In the genomic region with DNA sequence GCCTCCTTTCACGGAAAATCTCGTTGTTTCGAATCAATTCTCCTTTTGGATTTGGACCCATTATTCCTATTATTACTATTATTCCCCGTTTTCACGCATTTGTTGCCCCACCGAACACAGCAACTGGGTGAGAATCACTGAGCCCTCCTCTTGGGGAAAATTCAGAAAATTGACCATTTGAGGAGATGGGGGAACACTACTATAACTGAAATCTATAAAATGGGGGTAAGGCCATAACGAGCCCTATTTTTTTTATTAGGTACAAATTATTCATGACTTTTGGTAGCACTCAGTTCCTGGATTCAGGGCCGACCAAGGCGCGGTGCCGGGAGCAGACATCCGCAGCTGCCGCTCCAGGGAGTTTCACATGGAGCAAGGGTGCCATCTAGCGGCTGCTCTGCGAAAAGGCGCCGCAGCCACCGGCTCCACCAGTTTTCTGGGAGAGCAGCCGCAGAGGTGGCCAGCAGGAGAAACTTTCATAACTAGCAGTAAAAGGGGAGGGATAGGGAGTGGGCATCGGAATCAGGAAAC, we compare ENCODE assay signal across 8 cellular contexts. TPM values are rescaled to one million over a fixed set of nuclear protein-coding genes. Genes with fewer than 3 reads are reported as not detected.
A peak's percentile ranks its signal among the peaks of the same experiment; 100 is the strongest.
DNase-seq lines count a peak whose midpoint lies in the region; ATAC-seq and TF ChIP-seq lines count a peak whose summit lies in the region.

No MANE protein-coding gene starts in this region.

- CTCF ChIA-PET in activated B cell treated with CpG ODN at 0.5 μM for 24 hours (lab: Charles Lee) = interaction anchor here (0.8 to 4.0 kb wide), 17 partner anchors 9 to 594 kb away, joined by 3 to 29 read pairs (median 6); partner anchors contain the start of genes HOXB3 and HOXB5

- peaks cover 79% of the 10 kb centered on the region for H3K27me3 Mint-ChIP-seq in activated B cell treated with CpG ODN at 0.5 μM for 24 hours

- H3K4me1 Mint-ChIP-seq in activated B cell treated with CpG ODN at 0.5 μM for 24 hours = peaks cover 26% of the 10 kb centered on the region

- DNase-seq in NCI-H1436 (lab: John Stamatoyannopoulos, UW) (peak; percentile 70), NCI-H1436 treated with DMSO at 0.1 percent for 48 hours (lab: John Stamatoyannopoulos, UW) (no peak), NCI-H2196 treated with DMSO at 0.1 percent for 48 hours (lab: John Stamatoyannopoulos, UW; ENCODE audit: unreplicated experiment) (peak; percentile 80), activated B cell treated with CpG ODN at 0.5 μM for 24 hours (peak; percentile 77), T47D (ENCODE audit: low read depth in 1 of 2, low spot score in 1 of 2) (peak; percentile 89 to 100), iris pigment epithelial cell (ENCODE audit: low read depth) (peak; percentile 72)
- peak; percentile 83 for DNase-seq in stimulated activated CD4-positive, alpha-beta T cell treated with anti-CD3 and anti-CD28 coated beads, Interleukin-12 subunit alpha, Interleukin-12 subunit beta, amount 100 ng/mL, for 4 hours

- no peaks in the 10 kb centered on the region for H3K9me3 Mint-ChIP-seq in activated B cell treated with CpG ODN at 0.5 μM for 24 hours

- in situ Hi-C loops in T47D (cut with HindIII; ENCODE audit: low pct_unique_long_range_greater_than_20kb, low sequenced_read_pairs) = no loop called here

- ATAC-seq in activated B cell treated with CpG ODN at 0.5 μM for 24 hours (ENCODE audit: low read depth) = peak; percentile 84
- ATAC-seq in HG02759 (IDR thresholded peaks at IDR 0.05; ENCODE audit: unreplicated experiment) = no peak

- intact Hi-C loops in activated B cell treated with CpG ODN at 0.5 μM for 24 hours (cut with micrococcal nuclease) = loop anchor here (1.0 to 10.0 kb wide), 8 partner anchors 282 to 774 kb away; partner anchors contain the start of genes IGF2BP1 and SCRN2

- peak overlapping the region; percentile 9 for H3K27ac Mint-ChIP-seq in activated B cell treated with CpG ODN at 0.5 μM for 24 hours

- no peaks in the 10 kb centered on the region for H3K36me3 Mint-ChIP-seq in activated B cell treated with CpG ODN at 0.5 μM for 24 hours (ENCODE audit: low read depth)

- TF ChIP-seq CTCF in activated B cell treated with CpG ODN at 0.5 μM for 24 hours (IDR thresholded peaks at IDR 0.05) = peak; percentile 66

- POLR2A ChIA-PET in activated B cell treated with CpG ODN at 0.5 μM for 24 hours (lab: Charles Lee) = interaction anchor here (0.8 to 1.0 kb wide), 4 partner anchors 18 to 403 kb away, joined by 3 to 5 read pairs (median 4); no protein-coding TSS in a partner anchor

- no peak overlapping the region for H3K4me3 Mint-ChIP-seq in activated B cell treated with CpG ODN at 0.5 μM for 24 hours

RNA-seq across cellular contexts. Expression of gene HOXB8, which starts 3.3 kb away (rescaled TPM):
- not detected in 2 replicates for total RNA-seq in activated B cell treated with CpG ODN at 0.5 μM for 24 hours

RNA-seq across cellular contexts. Expression of gene HOXB7, which starts 7.6 kb away (rescaled TPM):
- total RNA-seq in activated B cell treated with CpG ODN at 0.5 μM for 24 hours = 0.60 and 0.93 TPM in 2 replicates

RNA-seq across cellular contexts. Expression of gene HOXB9, which starts 7.7 kb away (rescaled TPM):
- total RNA-seq in activated B cell treated with CpG ODN at 0.5 μM for 24 hours = 0.13 TPM in 1 of 2 replicates, not detected in the other

RNA-seq across cellular contexts. Expression of gene HOXB6, which starts 13.6 kb away (rescaled TPM):
- not detected in 2 replicates for total RNA-seq in activated B cell treated with CpG ODN at 0.5 μM for 24 hours

RNA-seq across cellular contexts. Expression of gene HOXB5, which starts 24.9 kb away (rescaled TPM):
- not detected in 2 replicates for total RNA-seq in activated B cell treated with CpG ODN at 0.5 μM for 24 hours
